ENCODE assay signal across 1 cellular context in the genomic region with DNA sequence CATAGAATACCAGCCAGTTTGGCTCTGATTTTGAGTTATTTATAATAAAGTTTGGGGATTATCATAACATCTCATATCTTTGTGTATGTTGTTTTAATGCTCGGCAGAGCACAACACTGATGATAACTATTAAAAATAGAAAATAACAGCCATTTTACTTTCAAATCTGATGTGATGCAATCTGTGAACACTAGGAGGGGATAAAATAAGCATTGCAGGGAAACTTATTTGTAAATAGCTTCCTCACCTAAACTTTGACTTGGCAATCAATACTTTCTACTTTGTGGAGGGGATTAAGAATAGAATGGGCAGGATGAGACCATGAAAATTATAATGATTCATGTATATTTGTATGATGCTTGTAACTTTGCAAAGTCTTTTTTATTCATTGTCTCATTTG.
TF ChIP-seq lines count a peak whose summit lies in the region.

No MANE protein-coding gene starts in this region.

TF ChIP-seq in GM23338, 12 proteins besides CTCF, POLR2A, EP300 and RAD21 (continued from another document):
- TF ChIP-seq, protein P1, sequence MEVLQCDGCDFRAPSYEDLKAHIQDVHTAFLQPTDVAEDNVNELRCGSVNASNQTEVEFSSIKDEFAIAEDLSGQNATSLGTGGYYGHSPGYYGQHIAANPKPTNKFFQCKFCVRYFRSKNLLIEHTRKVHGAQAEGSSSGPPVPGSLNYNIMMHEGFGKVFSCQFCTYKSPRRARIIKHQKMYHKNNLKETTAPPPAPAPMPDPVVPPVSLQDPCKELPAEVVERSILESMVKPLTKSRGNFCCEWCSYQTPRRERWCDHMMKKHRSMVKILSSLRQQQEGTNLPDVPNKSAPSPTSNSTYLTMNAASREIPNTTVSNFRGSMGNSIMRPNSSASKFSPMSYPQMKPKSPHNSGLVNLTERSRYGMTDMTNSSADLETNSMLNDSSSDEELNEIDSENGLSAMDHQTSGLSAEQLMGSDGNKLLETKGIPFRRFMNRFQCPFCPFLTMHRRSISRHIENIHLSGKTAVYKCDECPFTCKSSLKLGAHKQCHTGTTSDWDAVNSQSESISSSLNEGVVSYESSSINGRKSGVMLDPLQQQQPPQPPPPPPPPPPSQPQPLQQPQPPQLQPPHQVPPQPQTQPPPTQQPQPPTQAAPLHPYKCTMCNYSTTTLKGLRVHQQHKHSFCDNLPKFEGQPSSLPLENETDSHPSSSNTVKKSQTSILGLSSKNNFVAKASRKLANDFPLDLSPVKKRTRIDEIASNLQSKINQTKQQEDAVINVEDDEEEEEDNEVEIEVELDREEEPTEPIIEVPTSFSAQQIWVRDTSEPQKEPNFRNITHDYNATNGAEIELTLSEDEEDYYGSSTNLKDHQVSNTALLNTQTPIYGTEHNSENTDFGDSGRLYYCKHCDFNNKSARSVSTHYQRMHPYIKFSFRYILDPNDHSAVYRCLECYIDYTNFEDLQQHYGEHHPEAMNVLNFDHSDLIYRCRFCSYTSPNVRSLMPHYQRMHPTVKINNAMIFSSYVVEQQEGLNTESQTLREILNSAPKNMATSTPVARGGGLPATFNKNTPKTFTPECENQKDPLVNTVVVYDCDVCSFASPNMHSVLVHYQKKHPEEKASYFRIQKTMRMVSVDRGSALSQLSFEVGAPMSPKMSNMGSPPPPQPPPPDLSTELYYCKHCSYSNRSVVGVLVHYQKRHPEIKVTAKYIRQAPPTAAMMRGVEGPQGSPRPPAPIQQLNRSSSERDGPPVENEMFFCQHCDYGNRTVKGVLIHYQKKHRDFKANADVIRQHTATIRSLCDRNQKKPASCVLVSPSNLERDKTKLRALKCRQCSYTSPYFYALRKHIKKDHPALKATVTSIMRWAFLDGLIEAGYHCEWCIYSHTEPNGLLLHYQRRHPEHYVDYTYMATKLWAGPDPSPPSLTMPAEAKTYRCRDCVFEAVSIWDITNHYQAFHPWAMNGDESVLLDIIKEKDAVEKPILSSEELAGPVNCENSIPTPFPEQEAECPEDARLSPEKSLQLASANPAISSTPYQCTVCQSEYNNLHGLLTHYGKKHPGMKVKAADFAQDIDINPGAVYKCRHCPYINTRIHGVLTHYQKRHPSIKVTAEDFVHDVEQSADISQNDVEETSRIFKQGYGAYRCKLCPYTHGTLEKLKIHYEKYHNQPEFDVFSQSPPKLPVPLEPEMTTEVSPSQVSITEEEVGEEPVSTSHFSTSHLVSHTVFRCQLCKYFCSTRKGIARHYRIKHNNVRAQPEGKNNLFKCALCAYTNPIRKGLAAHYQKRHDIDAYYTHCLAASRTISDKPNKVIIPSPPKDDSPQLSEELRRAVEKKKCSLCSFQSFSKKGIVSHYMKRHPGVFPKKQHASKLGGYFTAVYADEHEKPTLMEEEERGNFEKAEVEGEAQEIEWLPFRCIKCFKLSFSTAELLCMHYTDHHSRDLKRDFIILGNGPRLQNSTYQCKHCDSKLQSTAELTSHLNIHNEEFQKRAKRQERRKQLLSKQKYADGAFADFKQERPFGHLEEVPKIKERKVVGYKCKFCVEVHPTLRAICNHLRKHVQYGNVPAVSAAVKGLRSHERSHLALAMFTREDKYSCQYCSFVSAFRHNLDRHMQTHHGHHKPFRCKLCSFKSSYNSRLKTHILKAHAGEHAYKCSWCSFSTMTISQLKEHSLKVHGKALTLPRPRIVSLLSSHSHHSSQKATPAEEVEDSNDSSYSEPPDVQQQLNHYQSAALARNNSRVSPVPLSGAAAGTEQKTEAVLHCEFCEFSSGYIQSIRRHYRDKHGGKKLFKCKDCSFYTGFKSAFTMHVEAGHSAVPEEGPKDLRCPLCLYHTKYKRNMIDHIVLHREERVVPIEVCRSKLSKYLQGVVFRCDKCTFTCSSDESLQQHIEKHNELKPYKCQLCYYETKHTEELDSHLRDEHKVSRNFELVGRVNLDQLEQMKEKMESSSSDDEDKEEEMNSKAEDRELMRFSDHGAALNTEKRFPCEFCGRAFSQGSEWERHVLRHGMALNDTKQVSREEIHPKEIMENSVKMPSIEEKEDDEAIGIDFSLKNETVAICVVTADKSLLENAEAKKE (CRISPR knock-in tag; IDR thresholded peaks at IDR 0.05): no peak
